ENCODE assay signal across 24 cellular contexts in genomic region chr12:53998900-53999236, GRCh38. TPM values are rescaled to one million over a fixed set of nuclear protein-coding genes. Genes with fewer than 3 reads are reported as not detected.
A peak's percentile ranks its signal among the peaks of the same experiment; 100 is the strongest.
DNase-seq lines count a peak whose midpoint lies in the region; ATAC-seq, FAIRE-seq and TF ChIP-seq lines count a peak whose summit lies in the region.
"Had no signal": no experiment of that assay in that cellular context is flagged by ENCODE, and none has a peak within 500 bp of the region (broad histone marks: within the 10 kb centered on the region; RNA-seq: fewer than 3 reads in every experiment).

No MANE protein-coding gene starts in this region.

- no peaks in the 10 kb centered on the region for H3K9me3 Mint-ChIP-seq in activated naive CD4-positive, alpha-beta T cell treated with anti-CD3 and anti-CD28 coated beads, Interleukin-2, amount 10 ng/mL, durations not matched to agents 7 days and 5 days
- H3K9me3 Mint-ChIP-seq: central memory CD8-positive, alpha-beta T cell had no signal

- no peaks in the 10 kb centered on the region for H4K20me1 ChIP-seq in mammary epithelial cell (ENCODE audit: insufficient read depth, low read length)

- H3K36me3 ChIP-seq in HUES6 (ENCODE audit: control insufficient read depth, insufficient read depth, low read length) (no peaks in the 10 kb centered on the region), mammary epithelial cell (ENCODE audit: insufficient read depth, low read length) (no peaks in the 10 kb centered on the region), ovary (no peaks in the 10 kb centered on the region)
- H3K36me3 ChIP-seq: esophagus muscularis mucosa had no signal

- no peak for TF ChIP-seq EP300 in A549 (IDR thresholded peaks at IDR 0.05)
- TF ChIP-seq EP300 in ovary (IDR thresholded peaks at IDR 0.05), result no peak

- no peak for ATAC-seq in A549
- ATAC-seq: Right ventricle myocardium inferior had no signal

- no peak overlapping the region for H3K27ac Mint-ChIP-seq in activated naive CD4-positive, alpha-beta T cell treated with anti-CD3 and anti-CD28 coated beads, Interleukin-2, amount 10 ng/mL, durations not matched to agents 7 days and 5 days

- TF ChIP-seq POLR2A in A549 (IDR thresholded peaks at IDR 0.05; ENCODE audit: low read length), result no peak
- no peak for TF ChIP-seq POLR2A in ovary (IDR thresholded peaks at IDR 0.05)

- peaks cover 12% of the 10 kb centered on the region for H3K79me2 ChIP-seq in mammary epithelial cell (ENCODE audit: insufficient read depth, low read length)

- H3K4me1 ChIP-seq in A549 (peaks cover 14% of the 10 kb centered on the region), HUES6 (ENCODE audit: control insufficient read depth, insufficient read depth, low read length) (peaks cover 5% of the 10 kb centered on the region; the same call in 1 of the 2 replicates), mammary epithelial cell (ENCODE audit: insufficient read depth, low read length) (peaks cover 24% of the 10 kb centered on the region), ovary (ENCODE audit: insufficient read depth) (peaks cover 9% of the 10 kb centered on the region)

- intact Hi-C loops in mammary epithelial cell (cut with micrococcal nuclease), result loop anchor here (2.0 kb wide), 1 partner anchor 14 kb away; the partner anchor contains the start of gene HOXC10
- intact Hi-C loops in ovary (cut with DNase I), result loop anchor here in 1 of 4 donors (10.0 kb wide), 1 partner anchor 356 kb away; no protein-coding TSS in a partner anchor

- H3K4me1 Mint-ChIP-seq in activated naive CD4-positive, alpha-beta T cell treated with anti-CD3 and anti-CD28 coated beads, Interleukin-2, amount 10 ng/mL, durations not matched to agents 7 days and 5 days, result peaks cover 24% of the 10 kb centered on the region

- dilution Hi-C loops in mammary epithelial cell (cut with HindIII; ENCODE audit: low sequenced_read_pairs), result no loop called here

- H2AFZ ChIP-seq in mammary epithelial cell (ENCODE audit: low read depth, low read length), result no peak overlapping the region

- CTCF ChIA-PET in A549 (lab: Yijun Ruan, JAX) (interaction anchor here (1.1 to 28.7 kb wide), 8 partner anchors 8 to 242 kb away, joined by 3 to 1074 read pairs (median 12); partner anchors contain the start of genes HOXC10, HOXC5, HOXC8 and SMUG1), mammary epithelial cell (lab: Charles Lee; ENCODE audit: low non-redundant PET) (interaction anchor here (0.6 kb wide), 1 partner anchor 25 kb away, joined by 5 read pairs; no protein-coding TSS in a partner anchor)
- CTCF ChIA-PET in activated naive CD4-positive, alpha-beta T cell treated with anti-CD3 and anti-CD28 coated beads, Interleukin-2, amount 10 ng/mL, durations not matched to agents 7 days and 5 days (lab: Charles Lee), result no interaction called here

- 54% methylated on average over 13 of the region's 13 CpGs for WGBS in A549 (ENCODE audit: missing lambda C conversion rate)
- WGBS in mammary epithelial cell (ENCODE audit: low coverage, missing lambda C conversion rate), result 14% methylated on average over 13 of the region's 13 CpGs
- 13 to 22% (median 18%) methylated on average over 13 of the region's 13 CpGs for WGBS in ovary, 3 donors

- in situ Hi-C loops in mammary epithelial cell (cut with MboI; ENCODE audit: low sequenced_read_pairs in 2 of 2) (no loop called here), GM13976 (cut with MboI; ENCODE audit: low sequenced_read_pairs, unreplicated experiment) (no loop called here)

- POLR2A ChIA-PET in A549 (lab: Yijun Ruan, JAX), result interaction anchor here (1.0 to 1.6 kb wide), 2 partner anchors 8 to 11 kb away, joined by 3 to 4 read pairs; no protein-coding TSS in a partner anchor

- peak overlapping the region; percentile 93 to 96; a peak in 5 of 6 replicates for H3K27ac ChIP-seq in A549
- no peak overlapping the region for H3K27ac ChIP-seq in HUES6 (ENCODE audit: low read depth, low read length)
- H3K27ac ChIP-seq in mammary epithelial cell (ENCODE audit: insufficient read depth, low read depth, low read length), result no peak overlapping the region
- peak overlapping the region in 1 of 2 donors; percentile 73 for H3K27ac ChIP-seq in ovary
- H3K27ac ChIP-seq: esophagus muscularis mucosa had no signal

- H3K9me3 ChIP-seq in A549 (no peaks in the 10 kb centered on the region), HUES6 (ENCODE audit: control insufficient read depth, insufficient read depth, low read depth, low read length) (no peaks in the 10 kb centered on the region), mammary epithelial cell (replicated peaks; ENCODE audit: insufficient read depth, low read length) (no peaks in the 10 kb centered on the region), ovary (no peaks in the 10 kb centered on the region)
- H3K9me3 ChIP-seq: esophagus muscularis mucosa, testis had no signal

- H3K4me2 ChIP-seq in A549 (peak overlapping the region; percentile 87), mammary epithelial cell (ENCODE audit: insufficient read depth, low read depth, low read length) (peak overlapping the region; percentile 97)

- H3K9ac ChIP-seq in HUES6 (ENCODE audit: low read length) (peak overlapping the region; percentile 51), mammary epithelial cell (ENCODE audit: insufficient read depth, low read length) (no peak overlapping the region)

- no peak overlapping the region for H3K4me3 Mint-ChIP-seq in activated naive CD4-positive, alpha-beta T cell treated with anti-CD3 and anti-CD28 coated beads, Interleukin-2, amount 10 ng/mL, durations not matched to agents 7 days and 5 days

- peak overlapping the region; percentile 83 for H3K4me3 ChIP-seq in A549
- peak overlapping the region; percentile 20; the same call in 1 of the 2 replicates for H3K4me3 ChIP-seq in HUES6 (ENCODE audit: low read depth, low read length)
- peak overlapping the region; percentile 30 to 95 (median 94) for H3K4me3 ChIP-seq in mammary epithelial cell (replicated peaks in 1 of 3; ENCODE audit: insufficient read depth in 1 of 3, low read depth in 2 of 3, low read length in 3 of 3)
- H3K4me3 ChIP-seq in ovary, result peak overlapping the region; percentile 48
- H3K4me3 ChIP-seq: lung had no signal

- peaks cover 100% of the 10 kb centered on the region for H3K27me3 ChIP-seq in HUES6 (ENCODE audit: control insufficient read depth, insufficient read depth, low read length)
- no peaks in the 10 kb centered on the region for H3K27me3 ChIP-seq in mammary epithelial cell (ENCODE audit: insufficient read depth, low read length)
- no peaks in the 10 kb centered on the region for H3K27me3 ChIP-seq in ovary

- no peak for TF ChIP-seq RAD21 in A549 (conservative IDR thresholded peaks at IDR 0.05 in 1 of 2, IDR thresholded peaks at IDR 0.05 in 1 of 2)

- FAIRE-seq in A549 (lab: Jason Lieb, UNC), result no peak
- FAIRE-seq in urothelium cell line (lab: Jason Lieb, UNC), result no peak

- DNase-seq in A549 (ENCODE audit: low read depth in 1 of 2, low spot score in 1 of 2) (no peak), mammary epithelial cell (no peak), ovary (no peak), T1000 (lab: John Stamatoyannopoulos, UW) (no peak), GM13976 (ENCODE audit: low spot score) (no peak), urothelium cell line (ENCODE audit: low spot score) (no peak)
- DNase-seq in activated naive CD4-positive, alpha-beta T cell treated with anti-CD3 and anti-CD28 coated beads, Interleukin-2, amount 10 ng/mL, durations not matched to agents 7 days and 5 days, result no peak
- DNase-seq: activated CD4-positive, CD25-positive, alpha-beta regulatory T cell treated with anti-CD3 and anti-CD28 coated beads, Interleukin-2, amount 50 U/mL, for 72 hours; activated gamma-delta T cell; amniotic stem cell; DND-41; GOT3; head of caudate nucleus; IMR-90; MV-4-11; naive B cell; NCI-H2081; testis had no signal

- peaks cover 100% of the 10 kb centered on the region for H3K27me3 Mint-ChIP-seq in activated naive CD4-positive, alpha-beta T cell treated with anti-CD3 and anti-CD28 coated beads, Interleukin-2, amount 10 ng/mL, durations not matched to agents 7 days and 5 days

- BruUV-seq in mammary epithelial cell (replicated peaks; lab: Mats Ljungman, UMichigan), result no TSS peak

- TF ChIP-seq CTCF in A549 (IDR thresholded peaks at IDR 0.05) (no peak), mammary epithelial cell (conservative IDR thresholded peaks at IDR 0.05 in 1 of 2, IDR thresholded peaks at IDR 0.05 in 1 of 2; ENCODE audit: extremely low read depth in 1 of 2, insufficient read depth in 1 of 2, low read depth in 1 of 2, low read length in 2 of 2) (no peak), ovary (IDR thresholded peaks at IDR 0.05) (no peak), GM13976 (IDR thresholded peaks at IDR 0.05; ENCODE audit: borderline replicate concordance, control extremely low read depth, extremely low read depth, insufficient read depth, missing control alignments) (no peak)

- H3K36me3 Mint-ChIP-seq in activated naive CD4-positive, alpha-beta T cell treated with anti-CD3 and anti-CD28 coated beads, Interleukin-2, amount 10 ng/mL, durations not matched to agents 7 days and 5 days, result peaks cover 1% of the 10 kb centered on the region

RNA-seq across cellular contexts. Expression of gene HOXC9, which starts 1.1 kb away (rescaled TPM):
- polyA plus RNA-seq in A549 (2011; rRNA removed) (2.3 and 5.2 TPM in 2 replicates), A549 (2017; fragmentation: RNase III; extraction: RNeasy Plus Mini Kit Qiagen cat#74134 plus additional on column Dnase treatment) (5.7 to 6.6 TPM (median 6.2 TPM) in 3 replicates), mammary epithelial cell (2.9 TPM), ovary (10 to 100 TPM in 1 of 2 donors, 1 to 10 TPM in 1; 3.4 to 15.0 TPM)
- 5.7 and 8.3 TPM in 2 replicates for polyA plus RNA-seq in A549 (2012; cell fraction: cytosol; rRNA removed)
- polyA plus RNA-seq in A549 (2012; cell fraction: nucleus; rRNA removed), result 5.1 and 6.8 TPM in 2 replicates
- 0.29 and 0.88 TPM in 2 replicates for polyA minus RNA-seq in A549 (2011; rRNA and poly(A)+ RNA removed)
- total RNA-seq in mammary epithelial cell (1 to 10 TPM; 3.2 to 9.4 TPM), ovary (1 to 10 TPM in 2 of 7 donors, under 1 TPM in 4, not detected in 1; 0.26 to 3.9 (median 0.51) TPM)
- 4.2 TPM for polyA minus RNA-seq in mammary epithelial cell
- total RNA-seq: esophagus muscularis mucosa; IMR-90; lung; Right ventricle myocardium inferior; T-helper 2 cell treated with Interferon-gamma antibody and Interleukin-4, amounts not matched to agents 100 ng/mL and 5 ng/mL, for 36 hours had no signal

RNA-seq across cellular contexts. Expression of gene HOXC8, which starts 9.9 kb away (rescaled TPM):
- 4.1 and 5.4 TPM in 2 replicates for polyA plus RNA-seq in A549 (2011; rRNA removed)
- 4.1 and 5.5 TPM in 2 replicates for polyA plus RNA-seq in A549 (2012; cell fraction: cytosol; rRNA removed)
- 2.0 and 2.4 TPM in 2 replicates for polyA plus RNA-seq in A549 (2012; cell fraction: nucleus; rRNA removed)
- 5.3 to 5.7 TPM (median 5.4 TPM) in 3 replicates for polyA plus RNA-seq in A549 (2017; fragmentation: RNase III; extraction: RNeasy Plus Mini Kit Qiagen cat#74134 plus additional on column Dnase treatment)
- 1.8 and 2.3 TPM in 2 replicates for polyA minus RNA-seq in A549 (2011; rRNA and poly(A)+ RNA removed)
- 1 to 10 TPM; 2.3 to 7.9 TPM for total RNA-seq in mammary epithelial cell
- 4.3 TPM for polyA plus RNA-seq in mammary epithelial cell
- polyA minus RNA-seq in mammary epithelial cell, result 3.2 TPM
- 10 to 100 TPM in 1 of 7 donors, 1 to 10 TPM in 5, under 1 TPM in 1; 0.34 to 13.9 (median 7.7) TPM for total RNA-seq in ovary
- polyA plus RNA-seq in ovary, result 10 to 100 TPM in 1 of 2 donors, 1 to 10 TPM in 1; 3.2 to 19.4 TPM
- total RNA-seq: esophagus muscularis mucosa; lung; Right ventricle myocardium inferior; T-helper 2 cell treated with Interferon-gamma antibody and Interleukin-4, amounts not matched to agents 100 ng/mL and 5 ng/mL, for 36 hours had no signal

RNA-seq across cellular contexts. Expression of gene HOXC10, which starts 13.9 kb away (rescaled TPM):
- polyA plus RNA-seq in A549 (2011; rRNA removed), result 2.5 and 2.9 TPM in 2 replicates
- 2.3 and 2.4 TPM in 2 replicates for polyA plus RNA-seq in A549 (2012; cell fraction: cytosol; rRNA removed)
- 1.7 and 2.0 TPM in 2 replicates for polyA plus RNA-seq in A549 (2012; cell fraction: nucleus; rRNA removed)
- 2.1 to 4.3 TPM (median 3.2 TPM) in 3 replicates for polyA plus RNA-seq in A549 (2017; fragmentation: RNase III; extraction: RNeasy Plus Mini Kit Qiagen cat#74134 plus additional on column Dnase treatment)
- 0.54 and 1.4 TPM in 2 replicates for polyA minus RNA-seq in A549 (2011; rRNA and poly(A)+ RNA removed)
- 1 to 10 TPM; 3.3 to 3.8 TPM for total RNA-seq in mammary epithelial cell
- 0.83 TPM for polyA plus RNA-seq in mammary epithelial cell
- polyA minus RNA-seq in mammary epithelial cell, result 1.2 TPM
- total RNA-seq in ovary, result 1 to 10 TPM in 2 of 7 donors, under 1 TPM in 3, not detected in 2; 0.15 to 5.0 (median 0.23) TPM
- polyA plus RNA-seq in ovary, result 10 to 100 TPM in 1 of 2 donors, 1 to 10 TPM in 1; 2.0 to 15.4 TPM
- total RNA-seq: esophagus muscularis mucosa; IMR-90; Right ventricle myocardium inferior; T-helper 2 cell treated with Interferon-gamma antibody and Interleukin-4, amounts not matched to agents 100 ng/mL and 5 ng/mL, for 36 hours had no signal
- polyA plus RNA-seq: lung had no signal

RNA-seq across cellular contexts. Expression of gene HOTAIR, which starts 24.1 kb away (rescaled TPM):
- polyA plus RNA-seq in A549 (2011; rRNA removed) (0.34 and 0.67 TPM in 2 replicates), A549 (2017; fragmentation: RNase III; extraction: RNeasy Plus Mini Kit Qiagen cat#74134 plus additional on column Dnase treatment) (0.35 to 0.71 TPM (median 0.71 TPM) in 3 replicates), mammary epithelial cell (0.33 TPM), ovary (1 to 10 TPM in 1 of 2 donors, under 1 TPM in 1; 0.02 to 1.2 TPM)
- polyA plus RNA-seq in A549 (2012; cell fraction: cytosol; rRNA removed), result 0.13 and 0.19 TPM in 2 replicates
- polyA plus RNA-seq in A549 (2012; cell fraction: nucleus; rRNA removed), result 0.12 and 0.23 TPM in 2 replicates
- 0.15 and 0.17 TPM in 2 replicates for polyA minus RNA-seq in A549 (2011; rRNA and poly(A)+ RNA removed)
- total RNA-seq in mammary epithelial cell (under 1 TPM in 1 of 2 donors, not detected in 1; 0.67 TPM), ovary (under 1 TPM in 2 of 7 donors, not detected in 5; 0.24 to 0.32 TPM)
- not detected for polyA minus RNA-seq in mammary epithelial cell
- total RNA-seq: esophagus muscularis mucosa; IMR-90; Right ventricle myocardium inferior; T-helper 2 cell treated with Interferon-gamma antibody and Interleukin-4, amounts not matched to agents 100 ng/mL and 5 ng/mL, for 36 hours had no signal
- polyA plus RNA-seq: IMR-90, lung had no signal

RNA-seq across cellular contexts. Expression of gene HOXC11, which starts 25.9 kb away (rescaled TPM):
- polyA plus RNA-seq in A549 (2011; rRNA removed), result 0.58 and 0.73 TPM in 2 replicates
- 0.28 and 0.41 TPM in 2 replicates for polyA plus RNA-seq in A549 (2012; cell fraction: cytosol; rRNA removed)
- polyA plus RNA-seq in A549 (2012; cell fraction: nucleus; rRNA removed), result 0.40 and 0.78 TPM in 2 replicates
- polyA plus RNA-seq in A549 (2017; fragmentation: RNase III; extraction: RNeasy Plus Mini Kit Qiagen cat#74134 plus additional on column Dnase treatment), result 0.45 to 0.54 TPM (median 0.45 TPM) in 3 replicates
- polyA minus RNA-seq in A549 (2011; rRNA and poly(A)+ RNA removed), result 0.15 and 0.29 TPM in 2 replicates
- total RNA-seq in mammary epithelial cell, result 1 to 10 TPM in 1 of 2 donors, not detected in 1; 1.5 TPM
- 0.22 TPM for polyA plus RNA-seq in mammary epithelial cell
- not detected for polyA minus RNA-seq in mammary epithelial cell
- 1 to 10 TPM in 1 of 7 donors, not detected in 6; 1.1 TPM for total RNA-seq in ovary
- polyA plus RNA-seq in ovary, result under 1 TPM in 1 of 2 donors, not detected in 1; 0.12 TPM
- total RNA-seq: esophagus muscularis mucosa; IMR-90; lung; Right ventricle myocardium inferior; T-helper 2 cell treated with Interferon-gamma antibody and Interleukin-4, amounts not matched to agents 100 ng/mL and 5 ng/mL, for 36 hours had no signal
- polyA plus RNA-seq: IMR-90, lung had no signal

Comparison
In these comparisons a context has a peak if more than half of its experiments do, and no peak if none do; other contexts are left out.
1. H3K27ac ChIP-seq: peak in A549 (2 of 2); none in HUES6 (single experiment) and mammary epithelial cell (single experiment).
2. H3K4me3 ChIP-seq: peak in every context shown above with its lines; median percentile 94 in mammary epithelial cell; 83 in A549; 48 in ovary; 20 in HUES6.